ENCODE assay signal across 8 cellular contexts in the genomic region with DNA sequence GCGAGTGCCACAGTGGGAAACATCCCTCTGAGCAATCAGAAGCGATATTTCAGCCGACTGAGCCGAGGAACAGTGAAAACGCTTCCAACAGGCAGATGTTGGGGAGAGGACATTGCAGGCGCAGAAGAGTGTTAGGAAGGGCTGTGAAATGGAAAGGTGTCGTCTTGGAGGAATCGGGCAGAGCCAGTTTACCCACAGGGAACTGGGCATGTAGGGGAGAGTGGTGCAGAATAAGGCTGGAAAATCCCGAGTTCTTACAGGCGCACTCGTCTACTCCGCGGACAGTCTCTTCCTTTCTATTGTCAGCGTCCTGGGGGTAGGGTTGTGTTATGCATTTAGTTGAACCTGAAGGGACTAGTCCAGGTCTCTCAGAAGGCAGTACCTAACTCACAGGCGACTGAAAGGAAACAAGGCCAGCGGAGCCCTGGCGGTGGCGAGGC. TPM values are rescaled to one million over a fixed set of nuclear protein-coding genes. Genes with fewer than 3 reads are reported as not detected.
DNase-seq lines count a peak whose midpoint lies in the region; ATAC-seq and TF ChIP-seq lines count a peak whose summit lies in the region.

No MANE protein-coding gene starts in this region.

- ATAC-seq in HG03439 (IDR thresholded peaks at IDR 0.05; ENCODE audit: unreplicated experiment) (no peak), GM21367 (IDR thresholded peaks at IDR 0.05; ENCODE audit: unreplicated experiment) (no peak), GM18520 (IDR thresholded peaks at IDR 0.05; ENCODE audit: unreplicated experiment) (no peak)

- TF ChIP-seq CTCF in WI38 (IDR thresholded peaks at IDR 0.05; ENCODE audit: low read depth, low read length) (no peak; the same call in 1 of the 2 replicates), glutamatergic neuron (IDR thresholded peaks at IDR 0.05; ENCODE audit: partially characterized antibody, unreplicated experiment) (no peak)

- peaks cover 21% of the 10 kb centered on the region for H3K4me1 Mint-ChIP-seq in glutamatergic neuron (ENCODE audit: low read depth, unreplicated experiment)

- peaks cover 7% of the 10 kb centered on the region for H3K27me3 Mint-ChIP-seq in glutamatergic neuron (ENCODE audit: unreplicated experiment)

- H3K4me3 ChIP-seq in HAP-1 (peak overlapping the region; percentile 66), WI38 (ENCODE audit: low read depth, low read length) (peak overlapping the region; percentile 76), skeletal muscle cell (ENCODE audit: low read depth, low read length) (peak overlapping the region; percentile 69)

- in situ Hi-C loops in HAP-1 (cut with MboI; ENCODE audit: low sequenced_read_pairs) = no loop called here

- H3K4me3 Mint-ChIP-seq in glutamatergic neuron (ENCODE audit: unreplicated experiment) = peak overlapping the region; percentile 94

- H3K27me3 ChIP-seq in HAP-1 (ENCODE audit: low read depth) = no peaks in the 10 kb centered on the region

- no peaks in the 10 kb centered on the region for H3K36me3 Mint-ChIP-seq in glutamatergic neuron (ENCODE audit: unreplicated experiment)

- H3K9me3 Mint-ChIP-seq in glutamatergic neuron (ENCODE audit: unreplicated experiment) = peaks cover 13% of the 10 kb centered on the region

- H3K36me3 ChIP-seq in HAP-1 (replicated peaks) = no peaks in the 10 kb centered on the region

- H3K9me3 ChIP-seq in HAP-1 = no peaks in the 10 kb centered on the region

- DNase-seq in HAP-1 (ENCODE audit: low spot score in 2 of 2) (no peak), glutamatergic neuron (no peak), skeletal muscle cell (ENCODE audit: low read depth) (no peak), putamen (ENCODE audit: low spot score) (no peak)

- peak overlapping the region; percentile 87 for H3K27ac Mint-ChIP-seq in glutamatergic neuron (ENCODE audit: unreplicated experiment)

- H3K4me1 ChIP-seq in HAP-1 = peaks cover 11% of the 10 kb centered on the region

RNA-seq across cellular contexts. Expression of gene APLP2, which starts 1.1 kb away (rescaled TPM):
- total RNA-seq in glutamatergic neuron (ENCODE audit: unreplicated experiment) = 183 TPM
